In the genomic region with DNA sequence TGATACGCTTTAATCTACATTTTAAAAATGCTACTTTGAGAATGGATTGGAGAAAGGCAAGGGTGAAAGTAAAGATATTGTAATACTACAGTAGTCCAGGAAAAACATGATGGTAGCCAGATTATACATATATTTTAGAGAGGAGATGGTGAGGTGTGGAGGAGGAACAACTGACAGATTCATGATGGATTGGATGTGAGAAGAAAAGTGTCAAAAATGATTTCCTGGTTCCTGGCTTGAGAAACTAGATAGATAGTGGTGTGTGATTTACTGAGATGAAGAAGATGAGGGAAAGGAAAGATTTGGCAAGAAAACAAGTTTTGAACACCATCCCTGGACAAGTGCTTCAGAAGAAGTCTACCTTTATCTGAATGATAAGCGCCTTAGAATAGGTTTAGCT, we compare ENCODE assay signal across 15 cellular contexts.
"Had no signal": no experiment of that assay in that cellular context is flagged by ENCODE, and none has a peak within 500 bp of the region (broad histone marks: within the 10 kb centered on the region; RNA-seq: fewer than 3 reads in every experiment).

No MANE protein-coding gene starts in this region.

- H3K27me3 Mint-ChIP-seq: activated CD4-positive, alpha-beta T cell treated with anti-CD3 and anti-CD28 coated beads, Interleukin-2, amount 10 ng/mL, durations not matched to agents 24 days and 14 days; activated CD8-positive, alpha-beta T cell treated with anti-CD3 and anti-CD28 coated beads for 36 hours; activated naive CD8-positive, alpha-beta T cell treated with anti-CD3 and anti-CD28 coated beads, Interleukin-2, amount 50 U/mL, for 24 hours; activated T-cell treated with anti-CD3 and anti-CD28 coated beads, Interleukin-2, amount 50 U/mL, for 24 hours; central memory CD8-positive, alpha-beta T cell had no signal

- H3K4me3 Mint-ChIP-seq: activated CD4-positive, alpha-beta T cell treated with anti-CD3 and anti-CD28 coated beads, Interleukin-2, amount 10 ng/mL, durations not matched to agents 24 days and 14 days; activated CD8-positive, alpha-beta T cell treated with anti-CD3 and anti-CD28 coated beads for 36 hours; activated naive CD4-positive, alpha-beta T cell treated with anti-CD3 and anti-CD28 coated beads, Interleukin-2, amount 10 ng/mL, durations not matched to agents 7 days and 5 days; activated naive CD8-positive, alpha-beta T cell treated with anti-CD3 and anti-CD28 coated beads, Interleukin-2, amount 50 U/mL, for 24 hours; activated T-cell treated with anti-CD3 and anti-CD28 coated beads, Interleukin-2, amount 50 U/mL, for 24 hours; central memory CD8-positive, alpha-beta T cell; natural killer cell had no signal

- ATAC-seq: activated CD8-positive, alpha-beta T cell treated with anti-CD3 and anti-CD28 coated beads for 36 hours; activated naive CD8-positive, alpha-beta T cell treated with anti-CD3 and anti-CD28 coated beads, Interleukin-2, amount 50 U/mL, for 24 hours; left ventricle myocardium superior; natural killer cell had no signal

- H3K36me3 ChIP-seq: colonic mucosa, thyroid gland had no signal

- DNase-seq: activated CD4-positive, alpha-beta T cell treated with anti-CD3 and anti-CD28 coated beads, Interleukin-2, amount 10 ng/mL, durations not matched to agents 24 days and 14 days; activated CD8-positive, alpha-beta T cell treated with anti-CD3 and anti-CD28 coated beads for 36 hours; activated naive CD4-positive, alpha-beta T cell treated with anti-CD3 and anti-CD28 coated beads, Interleukin-2, amount 10 ng/mL, durations not matched to agents 7 days and 5 days; activated naive CD8-positive, alpha-beta T cell treated with anti-CD3 and anti-CD28 coated beads, Interleukin-2, amount 50 U/mL, for 24 hours; activated T-cell treated with anti-CD3 and anti-CD28 coated beads, Interleukin-2, amount 50 U/mL, for 24 hours; aorta; colonic mucosa; left ventricle myocardium superior; mesendoderm; natural killer cell; retina; stimulated activated naive CD4-positive, alpha-beta T cell; thyroid gland had no signal

- H3K4me3 ChIP-seq: colonic mucosa, thyroid gland had no signal

- FAIRE-seq: endometrium had no signal

- H3K27ac Mint-ChIP-seq: activated CD4-positive, alpha-beta T cell treated with anti-CD3 and anti-CD28 coated beads, Interleukin-2, amount 10 ng/mL, durations not matched to agents 24 days and 14 days; activated CD8-positive, alpha-beta T cell treated with anti-CD3 and anti-CD28 coated beads for 36 hours; activated naive CD4-positive, alpha-beta T cell treated with anti-CD3 and anti-CD28 coated beads, Interleukin-2, amount 10 ng/mL, durations not matched to agents 7 days and 5 days; activated naive CD8-positive, alpha-beta T cell treated with anti-CD3 and anti-CD28 coated beads, Interleukin-2, amount 50 U/mL, for 24 hours; activated T-cell treated with anti-CD3 and anti-CD28 coated beads, Interleukin-2, amount 50 U/mL, for 24 hours had no signal

- H3K27me3 ChIP-seq: colonic mucosa, thyroid gland had no signal

- H3K27ac ChIP-seq: colonic mucosa, thyroid gland had no signal

- H3K9me3 Mint-ChIP-seq: activated CD4-positive, alpha-beta T cell treated with anti-CD3 and anti-CD28 coated beads, Interleukin-2, amount 10 ng/mL, durations not matched to agents 24 days and 14 days; activated CD8-positive, alpha-beta T cell treated with anti-CD3 and anti-CD28 coated beads for 36 hours; activated naive CD4-positive, alpha-beta T cell treated with anti-CD3 and anti-CD28 coated beads, Interleukin-2, amount 10 ng/mL, durations not matched to agents 7 days and 5 days; activated naive CD8-positive, alpha-beta T cell treated with anti-CD3 and anti-CD28 coated beads, Interleukin-2, amount 50 U/mL, for 24 hours; activated T-cell treated with anti-CD3 and anti-CD28 coated beads, Interleukin-2, amount 50 U/mL, for 24 hours; central memory CD8-positive, alpha-beta T cell; natural killer cell had no signal

- H3K9me3 ChIP-seq: colonic mucosa, thyroid gland had no signal
